10 cellular contexts compared by ENCODE assay signal in the genomic region with DNA sequence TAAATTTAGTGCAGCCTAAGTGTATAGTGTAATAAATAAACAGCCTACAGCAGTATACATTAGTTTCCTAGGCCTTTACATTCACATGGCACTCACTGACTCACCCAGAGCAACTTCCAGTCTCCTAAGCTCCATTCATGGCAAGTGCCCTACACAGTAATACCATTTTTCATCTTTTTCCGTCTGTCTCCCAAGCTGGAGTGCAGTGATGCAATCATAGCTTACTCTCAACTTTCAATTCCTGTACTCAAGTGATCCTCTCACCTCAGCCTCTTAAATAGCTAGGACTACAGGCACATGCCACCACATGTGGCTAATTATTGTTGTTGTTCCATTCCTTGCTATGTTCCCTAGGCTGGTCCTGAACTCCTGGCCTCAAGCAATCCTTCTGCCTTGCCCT. TPM values are rescaled to one million over a fixed set of nuclear protein-coding genes. Genes with fewer than 3 reads are reported as not detected.
DNase-seq lines count a peak whose midpoint lies in the region; ATAC-seq, FAIRE-seq and TF ChIP-seq lines count a peak whose summit lies in the region.
"Had no signal": no experiment of that assay in that cellular context is flagged by ENCODE, and none has a peak within 500 bp of the region (broad histone marks: within the 10 kb centered on the region; RNA-seq: fewer than 3 reads in every experiment).

No MANE protein-coding gene starts in this region.

- 75 to 97% methylated on average over 1 of the region's 1 CpG for whole genome bisulfite sequencing in endodermal cell (ENCODE audit: insufficient coverage in 1 of 2, insufficient read length in 1 of 2), 2 experiments

- H3K27ac ChIP-seq in cingulate gyrus (ENCODE audit: low read depth, low read length) (peak overlapping the region; percentile 29), endodermal cell (ENCODE audit: low read depth, low read length) (no peak overlapping the region)

- no peaks in the 10 kb centered on the region for H3K4me1 ChIP-seq in endodermal cell (ENCODE audit: control insufficient read depth, insufficient read depth, low read length)

- no peak overlapping the region for H3K4me3 Mint-ChIP-seq in natural killer cell treated with Interleukin-12 subunit alpha and Interleukin-12 subunit beta and Interleukin-15 and Interleukin-18, amount 100 ng/mL, for 72 hours
- no peak overlapping the region for H3K4me3 Mint-ChIP-seq in endodermal cell
- H3K4me3 Mint-ChIP-seq: T-helper 2 cell treated with Interferon-gamma antibody and Interleukin-4, amounts not matched to agents 5 μg/mL and 100 μg/mL, for 36 hours had no signal

- H3K4me3 ChIP-seq in endodermal cell (ENCODE audit: low read length) = no peak overlapping the region

- H3K27me3 ChIP-seq in endodermal cell (ENCODE audit: control insufficient read depth, insufficient read depth, low read length, poor library complexity, severe bottlenecking) = no peaks in the 10 kb centered on the region

- H3K27ac Mint-ChIP-seq in natural killer cell treated with Interleukin-12 subunit alpha and Interleukin-12 subunit beta and Interleukin-15 and Interleukin-18, amount 100 ng/mL, for 72 hours = peak overlapping the region; percentile 49 to 50
- no peak overlapping the region for H3K27ac Mint-ChIP-seq in endodermal cell
- H3K27ac Mint-ChIP-seq: T-helper 2 cell treated with Interferon-gamma antibody and Interleukin-4, amounts not matched to agents 5 μg/mL and 100 μg/mL, for 36 hours had no signal

- H3K9ac ChIP-seq in endodermal cell (ENCODE audit: extremely low read depth, low read length, poor library complexity, severe bottlenecking) = no peak overlapping the region

- peaks cover 22 to 27% of the 10 kb centered on the region in 2 donors for H3K4me1 Mint-ChIP-seq in natural killer cell treated with Interleukin-12 subunit alpha and Interleukin-12 subunit beta and Interleukin-15 and Interleukin-18, amount 100 ng/mL, for 72 hours (ENCODE audit: low read depth in 2 of 2)
- H3K4me1 Mint-ChIP-seq in endodermal cell = peaks cover 2% of the 10 kb centered on the region

- TF ChIP-seq CTCF in endodermal cell (conservative IDR thresholded peaks at IDR 0.05) = no peak

- TF ChIP-seq POLR2A in GM12891 (IDR thresholded peaks at IDR 0.05; ENCODE audit: low read depth, low read length) = no peak

- no peak for ATAC-seq in natural killer cell treated with Interleukin-12 subunit alpha and Interleukin-12 subunit beta and Interleukin-15 and Interleukin-18, amount 100 ng/mL, for 72 hours
- ATAC-seq in HG03521 (IDR thresholded peaks at IDR 0.05; ENCODE audit: unreplicated experiment) = no peak

- no peaks in the 10 kb centered on the region for H3K9me3 ChIP-seq in endodermal cell (ENCODE audit: control insufficient read depth, low read length)

- peak; percentile 97 for FAIRE-seq in GM12891 (lab: Jason Lieb, UNC)

- no peaks in the 10 kb centered on the region for H3K27me3 Mint-ChIP-seq in natural killer cell treated with Interleukin-12 subunit alpha and Interleukin-12 subunit beta and Interleukin-15 and Interleukin-18, amount 100 ng/mL, for 72 hours
- H3K27me3 Mint-ChIP-seq in endodermal cell (ENCODE audit: insufficient read depth) = no peaks in the 10 kb centered on the region

- no peaks in the 10 kb centered on the region for H3K36me3 ChIP-seq in endodermal cell (ENCODE audit: control insufficient read depth, insufficient read depth, low read length)

- DNase-seq in GM12891 (ENCODE audit: insufficient read length, low spot score) (no peak), M059J (ENCODE audit: low read depth) (peak; percentile 2), endodermal cell (no peak), hepatic stellate cell (ENCODE audit: low spot score) (no peak)
- DNase-seq in natural killer cell treated with Interleukin-12 subunit alpha and Interleukin-12 subunit beta and Interleukin-15 and Interleukin-18, amount 100 ng/mL, for 72 hours (ENCODE audit: low spot score) = no peak
- DNase-seq in activated T-cell treated with anti-CD3 and anti-CD28 coated beads, Interleukin-2, amount 50 U/mL, for 1 hour = no peak
- DNase-seq: NCI-H524 treated with DMSO at 0.1 percent for 48 hours had no signal

- H3K9me3 Mint-ChIP-seq in natural killer cell treated with Interleukin-12 subunit alpha and Interleukin-12 subunit beta and Interleukin-15 and Interleukin-18, amount 100 ng/mL, for 72 hours = no peaks in the 10 kb centered on the region
- no peaks in the 10 kb centered on the region for H3K9me3 Mint-ChIP-seq in endodermal cell
- H3K9me3 Mint-ChIP-seq: T-helper 2 cell treated with Interferon-gamma antibody and Interleukin-4, amounts not matched to agents 5 μg/mL and 100 μg/mL, for 36 hours had no signal

- H3K36me3 Mint-ChIP-seq in natural killer cell treated with Interleukin-12 subunit alpha and Interleukin-12 subunit beta and Interleukin-15 and Interleukin-18, amount 100 ng/mL, for 72 hours = peaks cover 5% of the 10 kb centered on the region
- H3K36me3 Mint-ChIP-seq in endodermal cell (ENCODE audit: low read depth) = no peaks in the 10 kb centered on the region

TF ChIP-seq in GM12891, 5 proteins besides CTCF, POLR2A, EP300 and RAD21:
- peak; percentile 64 for TF ChIP-seq SPI1 (IDR thresholded peaks at IDR 0.05; ENCODE audit: low read depth, low read length)
- TF ChIP-seq POU2F2 (IDR thresholded peaks at IDR 0.05; ENCODE audit: low read depth, low read length) = no peak
- no peak for TF ChIP-seq PAX5 (IDR thresholded peaks at IDR 0.05; ENCODE audit: insufficient read depth, low read length, severe bottlenecking)
- no peak for TF ChIP-seq POLR2AphosphoS5 (IDR thresholded peaks at IDR 0.05; ENCODE audit: low read depth, low read length)
- TF ChIP-seq TAF1 (IDR thresholded peaks at IDR 0.05; ENCODE audit: low read depth, low read length) = no peak

RNA-seq across cellular contexts. Expression of a gene that starts 54.4 kb away (rescaled TPM):
- 30.8 TPM for polyA plus RNA-seq in GM12891 (2012; ENCODE audit: low read depth, missing spikeins)
- total RNA-seq in M059J (2014; rRNA removed; shearing (Covaris generic)) = 6.6 and 10.3 TPM in 2 replicates
- total RNA-seq in natural killer cell treated with Interleukin-12 subunit alpha and Interleukin-12 subunit beta and Interleukin-15 and Interleukin-18, amount 100 ng/mL, for 72 hours = 10 to 100 TPM; 58.8 to 77.3 TPM
- total RNA-seq in endodermal cell = 10 to 100 TPM; 14.0 to 17.6 TPM
- 18.0 TPM for polyA plus RNA-seq in endodermal cell (2013, experiment 1 of 2)
- 19.5 TPM for polyA plus RNA-seq in endodermal cell (2013, experiment 2 of 2)
